25 cellular contexts compared by ENCODE assay signal in the genomic region with DNA sequence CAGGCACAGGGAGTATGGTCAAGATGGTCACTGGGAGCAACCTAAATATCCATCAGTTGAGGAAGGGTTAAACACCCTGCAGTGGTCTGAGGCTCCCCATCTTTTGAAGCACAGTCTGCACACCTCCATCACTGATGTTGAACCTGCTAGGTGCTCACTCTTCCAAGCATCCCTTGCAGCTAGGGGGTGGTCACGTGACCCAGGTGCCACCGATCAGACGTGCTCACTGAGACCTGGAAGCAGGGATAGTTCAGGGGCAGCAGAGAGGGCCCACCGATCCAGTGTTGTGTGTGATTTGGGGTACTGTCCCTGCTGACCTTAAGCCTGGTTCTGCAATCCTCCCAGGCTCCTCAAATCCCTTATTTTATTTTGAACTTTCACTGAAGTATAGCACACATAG.
"Had no signal": no experiment of that assay in that cellular context is flagged by ENCODE, and none has a peak within 500 bp of the region (broad histone marks: within the 10 kb centered on the region; RNA-seq: fewer than 3 reads in every experiment).

No MANE protein-coding gene starts in this region.

- H3K9me3 ChIP-seq: gastroesophageal sphincter, right atrium auricular region, vagina had no signal

- DNase-seq: activated CD4-positive, alpha-beta T cell treated with anti-CD3 and anti-CD28 coated beads for 36 hours; activated CD4-positive, CD25-positive, alpha-beta regulatory T cell; activated CD8-positive, alpha-beta memory T cell treated with anti-CD3 and anti-CD28 coated beads, Interleukin-2, amount 10 ng/mL, durations not matched to agents 7 days and 5 days; activated CD8-positive, alpha-beta T cell treated with anti-CD3 and anti-CD28 coated beads, Interleukin-2, amount 10 ng/mL, durations not matched to agents 7 days and 5 days; activated naive CD4-positive, alpha-beta T cell treated with Interleukin-2 at 50 U/mL for 16 hours; activated T-cell treated with anti-CD3 and anti-CD28 coated beads, Interleukin-2, amount 50 U/mL, for 72 hours; brain microvascular endothelial cell; cortex of kidney; hippocampal formation; left colon; midbrain; occipital lobe; stimulated activated CD4-positive, alpha-beta T cell treated with anti-CD3 and anti-CD28 coated beads, Interleukin-2, amount 100 ng/mL, for 48 hours; stimulated activated naive CD4-positive, alpha-beta T cell treated with Interleukin-2 at 50 U/mL for 16 hours; T-helper 1 cell; trophoblast cell had no signal

- H3K9ac ChIP-seq: neural progenitor cell, parathyroid adenoma had no signal

- H3K4me3 ChIP-seq: gastroesophageal sphincter, neural progenitor cell, right atrium auricular region, vagina had no signal

- FAIRE-seq: astrocyte, endothelial cell of umbilical vein, keratinocyte had no signal

- H3K27ac ChIP-seq: brain microvascular endothelial cell, gastroesophageal sphincter, neural progenitor cell, parathyroid adenoma, right atrium auricular region, vagina had no signal

- ATAC-seq: activated CD4-positive, alpha-beta T cell treated with anti-CD3 and anti-CD28 coated beads for 36 hours; activated CD8-positive, alpha-beta memory T cell treated with anti-CD3 and anti-CD28 coated beads, Interleukin-2, amount 10 ng/mL, durations not matched to agents 7 days and 5 days; activated CD8-positive, alpha-beta T cell treated with anti-CD3 and anti-CD28 coated beads, Interleukin-2, amount 10 ng/mL, durations not matched to agents 7 days and 5 days; activated T-cell treated with anti-CD3 and anti-CD28 coated beads, Interleukin-2, amount 50 U/mL, for 72 hours; gastroesophageal sphincter; left colon; naive thymus-derived CD8-positive, alpha-beta T cell had no signal

- H3K27me3 ChIP-seq: brain microvascular endothelial cell, gastroesophageal sphincter, neural progenitor cell, right atrium auricular region, vagina had no signal

- H2AFZ ChIP-seq: neural progenitor cell, parathyroid adenoma had no signal

- H3K36me3 ChIP-seq: brain microvascular endothelial cell, gastroesophageal sphincter, neural progenitor cell, right atrium auricular region, vagina had no signal

- H3K4me2 ChIP-seq: neural progenitor cell had no signal

- H3K4me1 ChIP-seq: parathyroid adenoma had no signal
